1 cellular context compared by ENCODE assay signal in genomic region chr16:87829123-87829980, GRCh38.
TF ChIP-seq lines count a peak whose summit lies in the region.

No MANE protein-coding gene starts in this region.

TF ChIP-seq in HepG2, 621 proteins besides CTCF, POLR2A, EP300 and RAD21 (continued from another document and continues in another):
- TF ChIP-seq ATF2 (CRISPR knock-in tag; IDR thresholded peaks at IDR 0.05) (no peak), FOXC1 (CRISPR knock-in tag; IDR thresholded peaks at IDR 0.05; ENCODE audit: borderline replicate concordance) (no peak), MZF1 (CRISPR knock-in tag; IDR thresholded peaks at IDR 0.05; ENCODE audit: borderline replicate concordance) (no peak), ZNF230 (CRISPR knock-in tag; IDR thresholded peaks at IDR 0.05) (no peak), HNRNPH1 (optimal IDR thresholded peaks at IDR 0.05; ENCODE audit: low read depth, low read length) (peak; percentile 15), SP5 (CRISPR knock-in tag; IDR thresholded peaks at IDR 0.05; ENCODE audit: borderline replicate concordance, low read depth) (no peak), ZNF33A (CRISPR knock-in tag; IDR thresholded peaks at IDR 0.05; ENCODE audit: borderline replicate concordance) (no peak), TBP (CRISPR knock-in tag; IDR thresholded peaks at IDR 0.05) (no peak), ZNF382 (CRISPR knock-in tag; IDR thresholded peaks at IDR 0.05; ENCODE audit: borderline replicate concordance) (no peak), UBTF (CRISPR knock-in tag; IDR thresholded peaks at IDR 0.05) (no peak; the same call in 1 of the 2 replicates), ZNF234 (CRISPR knock-in tag; conservative IDR thresholded peaks at IDR 0.05) (no peak), KAT7 (CRISPR knock-in tag; IDR thresholded peaks at IDR 0.05; ENCODE audit: borderline replicate concordance) (no peak), GZF1 (CRISPR knock-in tag; IDR thresholded peaks at IDR 0.05) (no peak), SMAD1 (CRISPR knock-in tag; IDR thresholded peaks at IDR 0.05; ENCODE audit: borderline replicate concordance, low read depth) (no peak), ZNF569 (CRISPR knock-in tag; IDR thresholded peaks at IDR 0.05; ENCODE audit: borderline replicate concordance) (no peak), ZNF24 (IDR thresholded peaks at IDR 0.05) (0 out of 2 replicates have a peak, but pooled peaks have one; percentile 48), ZBTB34 (CRISPR knock-in tag; IDR thresholded peaks at IDR 0.05) (no peak), PHF5A (CRISPR knock-in tag; IDR thresholded peaks at IDR 0.05; ENCODE audit: low read depth, unreplicated experiment) (no peak), TERF1 (CRISPR knock-in tag; IDR thresholded peaks at IDR 0.05) (no peak), ZNF280D (CRISPR knock-in tag; IDR thresholded peaks at IDR 0.05) (no peak), ZNF530 (CRISPR knock-in tag; IDR thresholded peaks at IDR 0.05; ENCODE audit: low read depth) (no peak), ZBTB10 (CRISPR knock-in tag; IDR thresholded peaks at IDR 0.05; ENCODE audit: borderline replicate concordance) (no peak), KMT2A (CRISPR knock-in tag; IDR thresholded peaks at IDR 0.05) (no peak), KDM5B (CRISPR knock-in tag; IDR thresholded peaks at IDR 0.05; ENCODE audit: borderline replicate concordance) (no peak), ZBTB1 (CRISPR knock-in tag; IDR thresholded peaks at IDR 0.05; ENCODE audit: borderline replicate concordance) (no peak), ZNF468 (CRISPR knock-in tag; IDR thresholded peaks at IDR 0.05) (no peak), ZNF274 (CRISPR knock-in tag; IDR thresholded peaks at IDR 0.05) (peak; percentile 10; the same call in 1 of the 2 replicates), MTA1 (CRISPR knock-in tag; IDR thresholded peaks at IDR 0.05; ENCODE audit: borderline replicate concordance) (0 out of 2 replicates have a peak, but pooled peaks have one; percentile 22), ZFY (CRISPR knock-in tag; IDR thresholded peaks at IDR 0.05) (no peak), PHF20 (CRISPR knock-in tag; IDR thresholded peaks at IDR 0.05) (no peak), ZC3H13 (CRISPR knock-in tag; IDR thresholded peaks at IDR 0.05) (peak; percentile 33), CC2D1A (CRISPR knock-in tag; IDR thresholded peaks at IDR 0.05) (no peak), GTF2F1 (IDR thresholded peaks at IDR 0.05; ENCODE audit: low read length) (no peak), GATA4 (IDR thresholded peaks at IDR 0.05; ENCODE audit: borderline replicate concordance, low read depth) (no peak), MXI1 (IDR thresholded peaks at IDR 0.05; ENCODE audit: borderline replicate concordance, low read depth, low read length) (no peak), ZHX1 (CRISPR knock-in tag; IDR thresholded peaks at IDR 0.05; ENCODE audit: low read depth) (no peak), ZNF75D (CRISPR knock-in tag; IDR thresholded peaks at IDR 0.05; ENCODE audit: borderline replicate concordance) (no peak), ZBTB39 (CRISPR knock-in tag; IDR thresholded peaks at IDR 0.05) (no peak), RXRB (CRISPR knock-in tag; IDR thresholded peaks at IDR 0.05; ENCODE audit: borderline replicate concordance) (no peak), TIGD3 (CRISPR knock-in tag; IDR thresholded peaks at IDR 0.05; ENCODE audit: borderline replicate concordance) (no peak), NONO (IDR thresholded peaks at IDR 0.05) (no peak), NONO (CRISPR knock-in tag; conservative IDR thresholded peaks at IDR 0.05) (no peak), ZBTB14 (CRISPR knock-in tag; IDR thresholded peaks at IDR 0.05) (no peak)
